24 cellular contexts compared by ENCODE assay signal in the genomic region with DNA sequence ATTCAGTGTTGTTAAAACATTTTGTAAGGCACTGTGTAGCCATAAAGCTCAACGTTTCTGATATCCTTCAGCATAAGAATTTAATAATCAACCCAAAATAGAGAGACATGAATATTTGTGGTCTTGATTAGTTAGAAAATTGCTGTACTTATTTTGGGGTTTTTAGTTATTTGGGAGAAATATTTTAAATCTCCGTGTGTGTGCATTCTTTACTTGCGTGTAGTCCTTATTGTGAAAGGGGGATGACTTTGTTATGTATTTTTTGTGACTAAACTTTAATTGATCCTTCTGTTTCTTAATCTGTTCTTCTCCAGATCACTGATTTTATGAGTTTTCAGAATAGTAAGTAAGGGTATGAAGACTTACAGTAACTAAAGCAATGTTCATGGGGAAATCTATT.
"Had no signal": no experiment of that assay in that cellular context is flagged by ENCODE, and none has a peak within 500 bp of the region (broad histone marks: within the 10 kb centered on the region; RNA-seq: fewer than 3 reads in every experiment).

No MANE protein-coding gene starts in this region.

- H3K4me1 ChIP-seq: esophagus squamous epithelium had no signal

- DNase-seq: activated CD4-positive, alpha-beta T cell treated with anti-CD3 and anti-CD28 coated beads, Interleukin-2, amount 10 ng/mL, durations not matched to agents 7 days and 5 days; activated CD8-positive, alpha-beta T cell treated with anti-CD3 and anti-CD28 coated beads, Interleukin-2, amount 10 ng/mL, durations not matched to agents 7 days and 5 days; activated naive CD4-positive, alpha-beta T cell treated with anti-CD3 and anti-CD28 coated beads for 36 hours; activated T-cell treated with anti-CD3 and anti-CD28 coated beads, Interleukin-2, amount 50 U/mL, for 24 hours; caudate nucleus; effector memory CD8-positive, alpha-beta T cell; esophagus squamous epithelium; foreskin keratinocyte; mucosa of descending colon; naive thymus-derived CD4-positive, alpha-beta T cell; ovary; spleen; stimulated activated CD4-positive, alpha-beta T cell treated with anti-CD3 and anti-CD28 coated beads, Interleukin-4, amount 100 ng/mL, for 4 hours; stimulated activated naive CD4-positive, alpha-beta T cell; T-helper 9 cell; thyroid gland had no signal

- H3K4me2 ChIP-seq: hepatocyte, neural progenitor cell had no signal

- H3K4me3 Mint-ChIP-seq: activated CD4-positive, alpha-beta T cell treated with anti-CD3 and anti-CD28 coated beads, Interleukin-2, amount 10 ng/mL, durations not matched to agents 7 days and 5 days; activated CD8-positive, alpha-beta T cell treated with anti-CD3 and anti-CD28 coated beads, Interleukin-2, amount 10 ng/mL, durations not matched to agents 7 days and 5 days; activated naive CD4-positive, alpha-beta T cell treated with anti-CD3 and anti-CD28 coated beads for 36 hours; activated T-cell treated with anti-CD3 and anti-CD28 coated beads, Interleukin-2, amount 50 U/mL, for 24 hours; brain; effector memory CD8-positive, alpha-beta T cell; memory B cell; naive thymus-derived CD4-positive, alpha-beta T cell; neural progenitor cell had no signal

- H3K27ac Mint-ChIP-seq: activated CD4-positive, alpha-beta T cell treated with anti-CD3 and anti-CD28 coated beads, Interleukin-2, amount 10 ng/mL, durations not matched to agents 7 days and 5 days; activated CD8-positive, alpha-beta T cell treated with anti-CD3 and anti-CD28 coated beads, Interleukin-2, amount 10 ng/mL, durations not matched to agents 7 days and 5 days; activated naive CD4-positive, alpha-beta T cell treated with anti-CD3 and anti-CD28 coated beads for 36 hours; activated T-cell treated with anti-CD3 and anti-CD28 coated beads, Interleukin-2, amount 50 U/mL, for 24 hours; activated T-helper 2 cell treated with anti-CD3 and anti-CD28 coated beads, Interferon-gamma antibody, Interleukin-2, Interleukin-4, amounts not matched to agents 10 μg/mL and 5 μg/mL and 100 μg/mL, durations not matched to agents 14 hours and 24 hours and 36 hours; effector memory CD8-positive, alpha-beta T cell; memory B cell; naive thymus-derived CD4-positive, alpha-beta T cell; neural progenitor cell had no signal

- H3K79me2 ChIP-seq: hepatocyte had no signal

- H3K27me3 ChIP-seq: esophagus squamous epithelium, foreskin keratinocyte, hepatocyte, neural progenitor cell, ovary, spleen, thyroid gland had no signal

- H3K9me3 Mint-ChIP-seq: activated CD4-positive, alpha-beta T cell treated with anti-CD3 and anti-CD28 coated beads, Interleukin-2, amount 10 ng/mL, durations not matched to agents 7 days and 5 days; activated naive CD4-positive, alpha-beta T cell treated with anti-CD3 and anti-CD28 coated beads for 36 hours; activated T-cell treated with anti-CD3 and anti-CD28 coated beads, Interleukin-2, amount 50 U/mL, for 24 hours; activated T-helper 2 cell treated with anti-CD3 and anti-CD28 coated beads, Interferon-gamma antibody, Interleukin-2, Interleukin-4, amounts not matched to agents 10 μg/mL and 5 μg/mL and 100 μg/mL, durations not matched to agents 14 hours and 24 hours and 36 hours; brain; effector memory CD8-positive, alpha-beta T cell; memory B cell; naive thymus-derived CD4-positive, alpha-beta T cell; neural progenitor cell had no signal

- H3K4me1 Mint-ChIP-seq: activated CD4-positive, alpha-beta T cell treated with anti-CD3 and anti-CD28 coated beads, Interleukin-2, amount 10 ng/mL, durations not matched to agents 7 days and 5 days; neural progenitor cell had no signal

- H3K27ac ChIP-seq: esophagus squamous epithelium, foreskin keratinocyte, hepatocyte, neural progenitor cell, ovary, spleen, thyroid gland had no signal

- H3K27me3 Mint-ChIP-seq: activated CD4-positive, alpha-beta T cell treated with anti-CD3 and anti-CD28 coated beads, Interleukin-2, amount 10 ng/mL, durations not matched to agents 7 days and 5 days; activated T-cell treated with anti-CD3 and anti-CD28 coated beads, Interleukin-2, amount 50 U/mL, for 24 hours; brain; effector memory CD8-positive, alpha-beta T cell; memory B cell; naive thymus-derived CD4-positive, alpha-beta T cell had no signal

- H3K36me3 Mint-ChIP-seq: neural progenitor cell had no signal

- ATAC-seq: activated CD4-positive, CD25-positive, alpha-beta regulatory T cell treated with anti-CD3 and anti-CD28 coated beads, Interleukin-2, amount 50 U/mL, for 24 hours; activated CD8-positive, alpha-beta T cell treated with anti-CD3 and anti-CD28 coated beads, Interleukin-2, amount 10 ng/mL, durations not matched to agents 7 days and 5 days; effector memory CD8-positive, alpha-beta T cell; foreskin keratinocyte; mucosa of descending colon; naive thymus-derived CD4-positive, alpha-beta T cell; sciatic nerve had no signal

- H3K36me3 ChIP-seq: ovary, thyroid gland had no signal

- H3K4me3 ChIP-seq: esophagus squamous epithelium, hepatocyte, mucosa of descending colon, neural progenitor cell, ovary, spleen, thyroid gland had no signal

- H3K9me3 ChIP-seq: esophagus squamous epithelium, mucosa of descending colon, ovary, spleen, thyroid gland had no signal

- FAIRE-seq: urothelium cell line had no signal

- H3K9ac ChIP-seq: neural progenitor cell had no signal

- H2AFZ ChIP-seq: hepatocyte, neural progenitor cell had no signal
